ENCODE assay signal across 8 cellular contexts in genomic region chr19:42219812-42220750, GRCh38. TPM values are rescaled to one million over a fixed set of nuclear protein-coding genes. Genes with fewer than 3 reads are reported as not detected.
DNase-seq lines count a peak whose midpoint lies in the region; ATAC-seq and TF ChIP-seq lines count a peak whose summit lies in the region.

Gene ZNF526 (plus strand): TSS chr19:42220312. CDS start chr19:42224404, 4,092 bp downstream.

- 1% methylated on average over 53 of the region's 53 CpGs for WGBS in liver

- H3K4me3 Mint-ChIP-seq in CD4-positive, CD25-positive, alpha-beta regulatory T cell, result peak within 1 kb of the TSS; percentile 94 to 100 (median 98)

- H3K9ac ChIP-seq in liver (ENCODE audit: low read depth in 1 of 2, low read length in 2 of 2), result peak within 1 kb of the TSS; percentile 10 to 57

- H3K27me3 Mint-ChIP-seq in CD4-positive, CD25-positive, alpha-beta regulatory T cell, result peaks cover 7% of the 10 kb centered on the region

- peaks cover 21% of the 10 kb centered on the region for H3K36me3 ChIP-seq in CD4-positive, CD25-positive, alpha-beta regulatory T cell (ENCODE audit: control insufficient read depth, insufficient read depth, low read length)
- H3K36me3 ChIP-seq in liver (ENCODE audit: control insufficient read depth in 4 of 4, insufficient read depth in 3 of 4, low read depth in 1 of 4, low read length in 3 of 4), result peaks cover 0 to 10% (median 5%) of the 10 kb centered on the region in 4 donors

- H3K36me3 Mint-ChIP-seq in CD4-positive, CD25-positive, alpha-beta regulatory T cell, result peaks cover 19% of the 10 kb centered on the region

- H3K9me3 Mint-ChIP-seq in CD4-positive, CD25-positive, alpha-beta regulatory T cell, result peaks cover 0 to 2% (median 0%) of the 10 kb centered on the region in 7 donors

- peak; percentile 97 to 98 (median 98) for DNase-seq in CD4-positive, CD25-positive, alpha-beta regulatory T cell
- DNase-seq in HK-2 (ENCODE audit: unreplicated experiment) (peak; percentile 96), NCI-H82 treated with DMSO at 0.1 percent for 48 hours (lab: John Stamatoyannopoulos, UW; ENCODE audit: unreplicated experiment) (peak; percentile 97), dermis microvascular lymphatic vessel endothelial cell (ENCODE audit: low read depth in 2 of 2) (peak; percentile 94 to 98)
- peak; percentile 96 to 97 for DNase-seq in activated CD4-positive, alpha-beta T cell treated with anti-CD3 and anti-CD28 coated beads, Interleukin-2, amount 50 U/mL, for 48 hours
- peak; percentile 96 for DNase-seq in stimulated activated CD4-positive, alpha-beta T cell treated with anti-CD3 and anti-CD28 coated beads, Interleukin-4, amount 100 ng/mL, for 1 hour

- TF ChIP-seq RAD21 in liver (IDR thresholded peaks at IDR 0.05), result no peak

- H3K27ac ChIP-seq in CD4-positive, CD25-positive, alpha-beta regulatory T cell (ENCODE audit: insufficient read depth, low read length, poor library complexity, severe bottlenecking), result peak within 1 kb of the TSS; percentile 97
- H3K27ac ChIP-seq in liver (ENCODE audit: low read depth in 1 of 2, low read length in 2 of 2), result peak within 1 kb of the TSS; percentile 68 to 80

- TF ChIP-seq CTCF in liver (IDR thresholded peaks at IDR 0.05; ENCODE audit: low read depth, low read length, missing input control), result no peak

- H3K27me3 ChIP-seq in CD4-positive, CD25-positive, alpha-beta regulatory T cell (ENCODE audit: control insufficient read depth, insufficient read depth, low read length), result no peaks in the 10 kb centered on the region
- no peaks in the 10 kb centered on the region for H3K27me3 ChIP-seq in liver (ENCODE audit: control insufficient read depth in 4 of 4, insufficient read depth in 4 of 4, low read length in 3 of 4)

- ATAC-seq in CD4-positive, CD25-positive, alpha-beta regulatory T cell (ENCODE audit: low read depth in 2 of 2), result peak; percentile 82 to 83
- peak; percentile 76 for ATAC-seq in GM19452 (IDR thresholded peaks at IDR 0.05; ENCODE audit: unreplicated experiment)

- peaks cover 13 to 64% (median 46%) of the 10 kb centered on the region in 4 donors for H3K4me1 Mint-ChIP-seq in CD4-positive, CD25-positive, alpha-beta regulatory T cell

- peaks cover 58% of the 10 kb centered on the region for H3K4me1 ChIP-seq in CD4-positive, CD25-positive, alpha-beta regulatory T cell (ENCODE audit: control insufficient read depth, insufficient read depth, low read length, poor library complexity, severe bottlenecking)
- peaks cover 19 to 37% (median 29%) of the 10 kb centered on the region in 4 donors for H3K4me1 ChIP-seq in liver (ENCODE audit: control insufficient read depth in 4 of 4, insufficient read depth in 4 of 4, low read length in 3 of 4)

- H3K9me3 ChIP-seq in CD4-positive, CD25-positive, alpha-beta regulatory T cell (ENCODE audit: control insufficient read depth in 2 of 2, low read length in 2 of 2), result no peaks in the 10 kb centered on the region
- no peaks in the 10 kb centered on the region for H3K9me3 ChIP-seq in liver (ENCODE audit: control insufficient read depth in 4 of 4, low read length in 3 of 4)

- peak within 1 kb of the TSS; percentile 76 for H3K4me3 ChIP-seq in CD4-positive, CD25-positive, alpha-beta regulatory T cell (ENCODE audit: low read depth, low read length)
- peak within 1 kb of the TSS; percentile 51 to 98 (median 72) for H3K4me3 ChIP-seq in liver (ENCODE audit: low read depth in 1 of 3, low read length in 3 of 3)

- H3K27ac Mint-ChIP-seq in CD4-positive, CD25-positive, alpha-beta regulatory T cell, result peak within 1 kb of the TSS; percentile 97 to 99 (median 98)

TF ChIP-seq in liver, 16 proteins besides CTCF, POLR2A, EP300 and RAD21:
- TF ChIP-seq MAX (IDR thresholded peaks at IDR 0.05) (no peak), GABPA (IDR thresholded peaks at IDR 0.05 in 1 of 2, conservative IDR thresholded peaks at IDR 0.05 in 1 of 2) (peak in 1 of 2 donors; percentile 28), SP1 (IDR thresholded peaks at IDR 0.05) (peak; percentile 94), HNF4G (IDR thresholded peaks at IDR 0.05) (no peak), RXRA (IDR thresholded peaks at IDR 0.05) (peak; percentile 62 to 88), JUND (IDR thresholded peaks at IDR 0.05) (no peak), TAF1 (conservative IDR thresholded peaks at IDR 0.05) (no peak), HNF4A (conservative IDR thresholded peaks at IDR 0.05) (peak in 1 of 2 donors; percentile 28), EGR1 (IDR thresholded peaks at IDR 0.05; ENCODE audit: low read depth in 2 of 2) (no peak), FOXA2 (IDR thresholded peaks at IDR 0.05) (no peak), FOXA1 (IDR thresholded peaks at IDR 0.05) (no peak), NR2F2 (IDR thresholded peaks at IDR 0.05) (no peak), YY1 (IDR thresholded peaks at IDR 0.05) (peak; percentile 25)
- TF ChIP-seq, protein P1, sequence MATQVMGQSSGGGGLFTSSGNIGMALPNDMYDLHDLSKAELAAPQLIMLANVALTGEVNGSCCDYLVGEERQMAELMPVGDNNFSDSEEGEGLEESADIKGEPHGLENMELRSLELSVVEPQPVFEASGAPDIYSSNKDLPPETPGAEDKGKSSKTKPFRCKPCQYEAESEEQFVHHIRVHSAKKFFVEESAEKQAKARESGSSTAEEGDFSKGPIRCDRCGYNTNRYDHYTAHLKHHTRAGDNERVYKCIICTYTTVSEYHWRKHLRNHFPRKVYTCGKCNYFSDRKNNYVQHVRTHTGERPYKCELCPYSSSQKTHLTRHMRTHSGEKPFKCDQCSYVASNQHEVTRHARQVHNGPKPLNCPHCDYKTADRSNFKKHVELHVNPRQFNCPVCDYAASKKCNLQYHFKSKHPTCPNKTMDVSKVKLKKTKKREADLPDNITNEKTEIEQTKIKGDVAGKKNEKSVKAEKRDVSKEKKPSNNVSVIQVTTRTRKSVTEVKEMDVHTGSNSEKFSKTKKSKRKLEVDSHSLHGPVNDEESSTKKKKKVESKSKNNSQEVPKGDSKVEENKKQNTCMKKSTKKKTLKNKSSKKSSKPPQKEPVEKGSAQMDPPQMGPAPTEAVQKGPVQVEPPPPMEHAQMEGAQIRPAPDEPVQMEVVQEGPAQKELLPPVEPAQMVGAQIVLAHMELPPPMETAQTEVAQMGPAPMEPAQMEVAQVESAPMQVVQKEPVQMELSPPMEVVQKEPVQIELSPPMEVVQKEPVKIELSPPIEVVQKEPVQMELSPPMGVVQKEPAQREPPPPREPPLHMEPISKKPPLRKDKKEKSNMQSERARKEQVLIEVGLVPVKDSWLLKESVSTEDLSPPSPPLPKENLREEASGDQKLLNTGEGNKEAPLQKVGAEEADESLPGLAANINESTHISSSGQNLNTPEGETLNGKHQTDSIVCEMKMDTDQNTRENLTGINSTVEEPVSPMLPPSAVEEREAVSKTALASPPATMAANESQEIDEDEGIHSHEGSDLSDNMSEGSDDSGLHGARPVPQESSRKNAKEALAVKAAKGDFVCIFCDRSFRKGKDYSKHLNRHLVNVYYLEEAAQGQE (IDR thresholded peaks at IDR 0.05), result peak; percentile 53
- TF ChIP-seq, protein P2, sequence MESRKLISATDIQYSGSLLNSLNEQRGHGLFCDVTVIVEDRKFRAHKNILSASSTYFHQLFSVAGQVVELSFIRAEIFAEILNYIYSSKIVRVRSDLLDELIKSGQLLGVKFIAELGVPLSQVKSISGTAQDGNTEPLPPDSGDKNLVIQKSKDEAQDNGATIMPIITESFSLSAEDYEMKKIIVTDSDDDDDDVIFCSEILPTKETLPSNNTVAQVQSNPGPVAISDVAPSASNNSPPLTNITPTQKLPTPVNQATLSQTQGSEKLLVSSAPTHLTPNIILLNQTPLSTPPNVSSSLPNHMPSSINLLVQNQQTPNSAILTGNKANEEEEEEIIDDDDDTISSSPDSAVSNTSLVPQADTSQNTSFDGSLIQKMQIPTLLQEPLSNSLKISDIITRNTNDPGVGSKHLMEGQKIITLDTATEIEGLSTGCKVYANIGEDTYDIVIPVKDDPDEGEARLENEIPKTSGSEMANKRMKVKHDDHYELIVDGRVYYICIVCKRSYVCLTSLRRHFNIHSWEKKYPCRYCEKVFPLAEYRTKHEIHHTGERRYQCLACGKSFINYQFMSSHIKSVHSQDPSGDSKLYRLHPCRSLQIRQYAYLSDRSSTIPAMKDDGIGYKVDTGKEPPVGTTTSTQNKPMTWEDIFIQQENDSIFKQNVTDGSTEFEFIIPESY (IDR thresholded peaks at IDR 0.05), result no peak
- TF ChIP-seq, protein P3, sequence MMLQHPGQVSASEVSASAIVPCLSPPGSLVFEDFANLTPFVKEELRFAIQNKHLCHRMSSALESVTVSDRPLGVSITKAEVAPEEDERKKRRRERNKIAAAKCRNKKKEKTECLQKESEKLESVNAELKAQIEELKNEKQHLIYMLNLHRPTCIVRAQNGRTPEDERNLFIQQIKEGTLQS (IDR thresholded peaks at IDR 0.05), result no peak

RNA-seq across cellular contexts. Expression of gene ZNF526, which starts in this region (rescaled TPM):
- total RNA-seq in CD4-positive, CD25-positive, alpha-beta regulatory T cell, result 8.8 TPM
- polyA plus RNA-seq in CD4-positive, CD25-positive, alpha-beta regulatory T cell, result 1 to 10 TPM; 4.0 to 7.7 (median 5.3) TPM
- total RNA-seq in dermis microvascular lymphatic vessel endothelial cell (4.9 and 6.2 TPM in 2 replicates), liver (1 to 10 TPM; 4.9 to 8.8 TPM)
- polyA plus RNA-seq in liver, result 1 to 10 TPM; 1.7 to 2.6 TPM

Comparison
In these comparisons a context has a peak if more than half of its experiments do, and no peak if none do; other contexts are left out.
1. Peak in every context shown above with its lines: DNase-seq, ATAC-seq, H3K4me3 ChIP-seq and H3K27ac ChIP-seq.